19 cellular contexts compared by ENCODE assay signal in the genomic region with DNA sequence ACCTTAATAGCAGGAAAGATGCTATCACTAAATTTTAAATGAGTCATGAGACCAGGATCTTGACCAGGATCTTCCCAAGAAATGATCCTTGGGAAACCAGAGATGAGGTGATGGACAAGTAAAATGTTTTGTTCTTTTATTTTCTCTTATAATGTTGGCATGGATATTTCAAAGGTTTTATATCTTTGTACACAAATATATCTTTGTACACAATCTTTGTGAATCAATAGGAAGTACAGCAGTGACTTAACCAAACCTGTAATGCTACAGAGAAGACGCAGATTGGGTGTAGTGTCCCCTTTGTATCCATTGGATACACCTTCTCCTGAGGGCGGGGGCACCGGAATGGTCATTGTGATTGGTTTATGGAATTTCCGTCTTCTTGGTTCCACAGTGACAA.
DNase-seq lines count a peak whose midpoint lies in the region; ATAC-seq and TF ChIP-seq lines count a peak whose summit lies in the region.
"Had no signal": no experiment of that assay in that cellular context is flagged by ENCODE, and none has a peak within 500 bp of the region (broad histone marks: within the 10 kb centered on the region; RNA-seq: fewer than 3 reads in every experiment).

No MANE protein-coding gene starts in this region.

- H3K9me3 Mint-ChIP-seq in WTC11 (no peaks in the 10 kb centered on the region), progenitor cell of endocrine pancreas (ENCODE audit: low read depth) (no peaks in the 10 kb centered on the region), Caco-2 (ENCODE audit: unreplicated experiment) (no peaks in the 10 kb centered on the region)
- no peaks in the 10 kb centered on the region for H3K9me3 Mint-ChIP-seq in activated naive CD4-positive, alpha-beta T cell treated with anti-CD3 and anti-CD28 coated beads, Interleukin-2, amount 50 U/mL, for 72 hours

- no peak for DNase-seq in WTC11 (ENCODE audit: low spot score)
- DNase-seq in progenitor cell of endocrine pancreas (ENCODE audit: low spot score, unreplicated experiment): no peak
- no peak for DNase-seq in Caco-2
- DNase-seq in activated naive CD4-positive, alpha-beta T cell treated with anti-CD3 and anti-CD28 coated beads, Interleukin-2, amount 50 U/mL, for 72 hours (ENCODE audit: low spot score in 2 of 2): no peak
- no peak for DNase-seq in AG20443 (ENCODE audit: low spot score)
- DNase-seq: C1 segment of cervical spinal cord; DMS 273 treated with DMSO at 0.1 percent for 48 hours; DND-41; Kasumi-1; NCI-H1105; NCI-H2081; NCI-H2171 treated with DMSO at 0.1 percent for 48 hours; NCI-H446 treated with DMSO at 0.1 percent for 48 hours; NK-92 treated with Interleukin-12 subunit alpha and Interleukin-12 subunit beta, amount 100 ng/mL, for 24 hours; Peyer's patch; T-helper 17 cell had no signal

- H3K4me3 Mint-ChIP-seq in WTC11 (no peak overlapping the region), progenitor cell of endocrine pancreas (ENCODE audit: low read depth) (no peak overlapping the region), Caco-2 (ENCODE audit: unreplicated experiment) (no peak overlapping the region)
- H3K4me3 Mint-ChIP-seq: T-helper 17 cell had no signal

- ATAC-seq in GM19324 (IDR thresholded peaks at IDR 0.05; ENCODE audit: low FRiP score, unreplicated experiment): peak; percentile 9
- ATAC-seq in GM21619 (IDR thresholded peaks at IDR 0.05; ENCODE audit: unreplicated experiment): peak; percentile 17
- peak; percentile 19 for ATAC-seq in HG02885 (IDR thresholded peaks at IDR 0.05; ENCODE audit: poor library complexity, unreplicated experiment)
- peak; percentile 47; the same call in 1 of the 2 replicates for ATAC-seq in WTC11
- ATAC-seq in activated naive CD4-positive, alpha-beta T cell treated with anti-CD3 and anti-CD28 coated beads, Interleukin-2, amount 50 U/mL, for 72 hours: no peak
- ATAC-seq: T-helper 17 cell had no signal

- H3K4me3 ChIP-seq in Caco-2 (ENCODE audit: low read depth, low read length): no peak overlapping the region
- H3K4me3 ChIP-seq: Peyer's patch had no signal

- H3K27ac Mint-ChIP-seq in WTC11 (no peak overlapping the region), progenitor cell of endocrine pancreas (no peak overlapping the region), Caco-2 (ENCODE audit: unreplicated experiment) (no peak overlapping the region)
- H3K27ac Mint-ChIP-seq in activated naive CD4-positive, alpha-beta T cell treated with anti-CD3 and anti-CD28 coated beads, Interleukin-2, amount 50 U/mL, for 72 hours: no peak overlapping the region
- H3K27ac Mint-ChIP-seq: T-helper 17 cell had no signal

- no peak for TF ChIP-seq CTCF in WTC11 (IDR thresholded peaks at IDR 0.05)
- TF ChIP-seq CTCF in progenitor cell of endocrine pancreas (IDR thresholded peaks at IDR 0.05; ENCODE audit: unreplicated experiment): no peak
- TF ChIP-seq CTCF in Caco-2 (IDR thresholded peaks at IDR 0.05; ENCODE audit: insufficient read depth in 1 of 2, low read depth in 1 of 2, low read length in 1 of 2, severe bottlenecking in 1 of 2, unreplicated experiment in 1 of 2): no peak

- H3K36me3 Mint-ChIP-seq in WTC11 (peaks cover 26% of the 10 kb centered on the region), progenitor cell of endocrine pancreas (ENCODE audit: insufficient read depth) (peaks cover 23% of the 10 kb centered on the region), Caco-2 (ENCODE audit: insufficient read depth, unreplicated experiment) (no peaks in the 10 kb centered on the region)
- H3K36me3 Mint-ChIP-seq in activated naive CD4-positive, alpha-beta T cell treated with anti-CD3 and anti-CD28 coated beads, Interleukin-2, amount 50 U/mL, for 72 hours: peaks cover 0 to 5% of the 10 kb centered on the region in 2 donors

- H3K27me3 ChIP-seq in Caco-2 (replicated peaks; ENCODE audit: control insufficient read depth, insufficient read depth, low read length): no peaks in the 10 kb centered on the region
- H3K27me3 ChIP-seq: Peyer's patch had no signal

- H3K4me1 Mint-ChIP-seq in WTC11: peaks cover 21% of the 10 kb centered on the region
- H3K4me1 Mint-ChIP-seq in progenitor cell of endocrine pancreas (ENCODE audit: low read depth): peaks cover 2% of the 10 kb centered on the region
- peaks cover 8% of the 10 kb centered on the region for H3K4me1 Mint-ChIP-seq in Caco-2 (ENCODE audit: low read depth, unreplicated experiment)
- H3K4me1 Mint-ChIP-seq: T-helper 17 cell had no signal

- H3K9me3 ChIP-seq in Caco-2: no peaks in the 10 kb centered on the region
- H3K9me3 ChIP-seq: Peyer's patch had no signal

- no peaks in the 10 kb centered on the region for H3K36me3 ChIP-seq in Caco-2 (ENCODE audit: control insufficient read depth, insufficient read depth, low read length)

- POLR2A ChIA-PET in WTC11 (lab: Charles Lee) (no interaction called here), Caco-2 (lab: Charles Lee) (no interaction called here)

- H3K27me3 Mint-ChIP-seq in WTC11 (ENCODE audit: low read depth) (no peaks in the 10 kb centered on the region), progenitor cell of endocrine pancreas (no peaks in the 10 kb centered on the region), Caco-2 (ENCODE audit: insufficient read depth, unreplicated experiment) (no peaks in the 10 kb centered on the region)
- H3K27me3 Mint-ChIP-seq: T-helper 17 cell had no signal

- CTCF ChIA-PET in WTC11 (lab: Charles Lee) (interaction anchor here (1.1 kb wide), 1 partner anchor 118 kb away, joined by 3 read pairs; no protein-coding TSS in a partner anchor), Caco-2 (lab: Charles Lee) (interaction anchor here (1.2 kb wide), 1 partner anchor 14 kb away, joined by 3 read pairs; no protein-coding TSS in a partner anchor)

- H3K4me1 ChIP-seq in Caco-2: peaks cover 12% of the 10 kb centered on the region
- H3K4me1 ChIP-seq: Peyer's patch had no signal

- intact Hi-C loops in Caco-2 (cut with micrococcal nuclease; ENCODE audit: unreplicated experiment): no loop called here

- BruUV-seq in Caco-2 (replicated peaks; lab: Mats Ljungman, UMichigan): no TSS peak

TF ChIP-seq in WTC11, 78 proteins besides CTCF, POLR2A, EP300 and RAD21:
- TF ChIP-seq FOXK1 (CRISPR knock-in tag; IDR thresholded peaks at IDR 0.05) (no peak), CREM (CRISPR knock-in tag; IDR thresholded peaks at IDR 0.05) (no peak)

Comparison
In these comparisons a context has a peak if more than half of its experiments do, and no peak if none do; other contexts are left out.
1. ATAC-seq: peak in GM19324 (single experiment), GM21619 (single experiment), HG02885 (single experiment) and WTC11 (single experiment); none in activated naive CD4-positive, alpha-beta T cell treated with anti-CD3 and anti-CD28 coated beads, Interleukin-2, amount 50 U/mL, for 72 hours (0 of 2).